In genomic region chr15:93474728-93475127, GRCh38 we compare ENCODE assay signal across 21 cellular contexts.
DNase-seq lines count a peak whose midpoint lies in the region; ATAC-seq, FAIRE-seq and TF ChIP-seq lines count a peak whose summit lies in the region.
"Had no signal": no experiment of that assay in that cellular context is flagged by ENCODE, and none has a peak within 500 bp of the region (broad histone marks: within the 10 kb centered on the region; RNA-seq: fewer than 3 reads in every experiment).

No MANE protein-coding gene starts in this region.

- no peaks in the 10 kb centered on the region for H3K9me3 ChIP-seq in HepG2 (ENCODE audit: low read length)
- no peaks in the 10 kb centered on the region for H3K9me3 ChIP-seq in stomach
- H3K9me3 ChIP-seq: A549, Caco-2 had no signal

- intact Hi-C loops in HepG2 (cut with micrococcal nuclease; ENCODE audit: unreplicated experiment), result no loop called here
- intact Hi-C loops in stomach (cut with DNase I; ENCODE audit: low total_unique reads), result no loop called here

- H3K4me3 ChIP-seq in HepG2 (replicated peaks in 1 of 3; ENCODE audit: insufficient read depth in 1 of 3, low read depth in 2 of 3, low read length in 3 of 3) (no peak overlapping the region), stomach (no peak overlapping the region)
- H3K4me3 ChIP-seq: A549; BLaER1 treated with 17β-estradiol and CSF1 and Interleukin-3, amounts not matched to agents 10 nM and 100 nM had no signal

- no peak overlapping the region for H2AFZ ChIP-seq in HepG2 (ENCODE audit: low read length)

- H3K4me2 ChIP-seq in HepG2 (ENCODE audit: low read depth, low read length), result no peak overlapping the region
- H3K4me2 ChIP-seq: A549; BLaER1 treated with 17β-estradiol and CSF1 and Interleukin-3, amounts not matched to agents 10 nM and 100 nM had no signal

- H3K27ac ChIP-seq in HepG2 (ENCODE audit: extremely low read length, insufficient read depth, low read length) (no peak overlapping the region), stomach (peak overlapping the region in 2 of 5 donors; percentile 7)
- H3K27ac ChIP-seq: 22Rv1; A549; BLaER1 treated with 17β-estradiol and CSF1 and Interleukin-3, amounts not matched to agents 10 nM and 100 nM; C4-2B had no signal

- no peak for TF ChIP-seq RAD21 in HepG2 (CRISPR knock-in tag; IDR thresholded peaks at IDR 0.05)

- FAIRE-seq in HepG2 (lab: Jason Lieb, UNC), result no peak
- FAIRE-seq: A549, D721Med, G401.6, GM12891, GM19239 had no signal

- H3K9ac ChIP-seq in HepG2 (ENCODE audit: insufficient read depth, low read depth, low read length), result no peak overlapping the region
- H3K9ac ChIP-seq: BLaER1 treated with 17β-estradiol and CSF1 and Interleukin-3, amounts not matched to agents 10 nM and 100 nM had no signal

- H3K36me3 ChIP-seq in HepG2 (replicated peaks in 1 of 2; ENCODE audit: control insufficient read depth in 1 of 2, insufficient read depth in 2 of 2, low read length in 2 of 2), result no peaks in the 10 kb centered on the region
- no peaks in the 10 kb centered on the region for H3K36me3 ChIP-seq in stomach
- H3K36me3 ChIP-seq: BLaER1 treated with 17β-estradiol and CSF1 and Interleukin-3, amounts not matched to agents 10 nM and 100 nM had no signal

- ATAC-seq in HepG2 (peak; percentile 61; the same call in 2 of the 3 replicates), GM21825 (IDR thresholded peaks at IDR 0.05; ENCODE audit: unreplicated experiment) (no peak)
- ATAC-seq: A549; CD8-positive, alpha-beta T cell had no signal

- WGBS in HepG2 (ENCODE audit: low lambda C conversion rate), result 2% methylated on average over 6 of the region's 9 CpGs
- WGBS in stomach, 5 donors, result 24 to 56% (median 49%) methylated on average over 9 of the region's 9 CpGs

- H3K4me1 ChIP-seq in HepG2 (ENCODE audit: insufficient read depth, low read length), result no peaks in the 10 kb centered on the region
- H3K4me1 ChIP-seq in stomach, result peaks cover 0 to 11% (median 9%) of the 10 kb centered on the region in 4 donors
- H3K4me1 ChIP-seq: A549; BLaER1 treated with 17β-estradiol and CSF1 and Interleukin-3, amounts not matched to agents 10 nM and 100 nM had no signal

- TF ChIP-seq CTCF in HepG2 (CRISPR knock-in tag; IDR thresholded peaks at IDR 0.05) (no peak), stomach (IDR thresholded peaks at IDR 0.05) (no peak)

- BruUV-seq in HepG2 (replicated peaks; lab: Mats Ljungman, UMichigan), result no TSS peak

- H4K20me1 ChIP-seq in HepG2 (ENCODE audit: insufficient read depth, low read length), result no peaks in the 10 kb centered on the region
- H4K20me1 ChIP-seq: BLaER1 treated with 17β-estradiol and CSF1 and Interleukin-3, amounts not matched to agents 10 nM and 100 nM had no signal

- H3K79me2 ChIP-seq in HepG2 (ENCODE audit: insufficient read depth, low read length), result no peaks in the 10 kb centered on the region

- DNase-seq in DMS53 (lab: John Stamatoyannopoulos, UW) (peak; percentile 27), DMS53 treated with DMSO at 0.1 percent for 48 hours (lab: John Stamatoyannopoulos, UW; ENCODE audit: unreplicated experiment) (no peak), HepG2 (ENCODE audit: low spot score) (no peak), stomach (peak; percentile 77)
- DNase-seq in activated T-cell treated with anti-CD3 and anti-CD28 coated beads, Interleukin-2, amount 50 U/mL, for 48 hours, result no peak
- DNase-seq: AML-193; Caco-2; Calu3; CD4-positive, alpha-beta T cell; CD8-positive, alpha-beta T cell; DMS79 treated with DMSO at 0.1 percent for 48 hours; GF-D8 had no signal

- in situ Hi-C loops in HepG2 (cut with HindIII; ENCODE audit: extremely low pct_ligation_motif_present, low pct_unique_long_range_greater_than_20kb), result no loop called here

- CTCF ChIA-PET in HepG2 (lab: Yijun Ruan, JAX; ENCODE audit: low intra/inter-chr PET ratio, low total read pairs), result no interaction called here

- TF ChIP-seq POLR2A in HepG2 (IDR thresholded peaks at IDR 0.05; ENCODE audit: insufficient read depth in 1 of 2, low read depth in 2 of 2, low read length in 2 of 2) (no peak), stomach (IDR thresholded peaks at IDR 0.05) (no peak)

- H3K27me3 ChIP-seq in HepG2 (ENCODE audit: control insufficient read depth in 1 of 2, insufficient read depth in 2 of 2, low read length in 2 of 2), result no peaks in the 10 kb centered on the region
- H3K27me3 ChIP-seq in stomach, result no peaks in the 10 kb centered on the region
- H3K27me3 ChIP-seq: BLaER1 treated with 17β-estradiol and CSF1 and Interleukin-3, amounts not matched to agents 10 nM and 100 nM had no signal

- TF ChIP-seq EP300 in HepG2 (IDR thresholded peaks at IDR 0.05; ENCODE audit: low read depth in 2 of 2, low read length in 2 of 2) (no peak), HepG2 (CRISPR knock-in tag; IDR thresholded peaks at IDR 0.05; ENCODE audit: borderline replicate concordance) (no peak), stomach (IDR thresholded peaks at IDR 0.05) (no peak)

- POLR2A ChIA-PET in HepG2 (lab: Yijun Ruan, JAX), result no interaction called here

TF ChIP-seq in HepG2, 621 proteins besides CTCF, POLR2A, EP300 and RAD21:
- TF ChIP-seq GABPA (IDR thresholded peaks at IDR 0.05; ENCODE audit: low read depth, low read length) (no peak), GABPA (CRISPR knock-in tag; IDR thresholded peaks at IDR 0.05; ENCODE audit: low read depth) (peak; percentile 35; the same call in 1 of the 2 replicates), ZNF652 (CRISPR knock-in tag; IDR thresholded peaks at IDR 0.05; ENCODE audit: borderline replicate concordance, low read depth) (peak; percentile 74), ZBTB4 (CRISPR knock-in tag; IDR thresholded peaks at IDR 0.05; ENCODE audit: borderline replicate concordance) (no peak), ZSCAN5A (CRISPR knock-in tag; IDR thresholded peaks at IDR 0.05; ENCODE audit: borderline replicate concordance) (no peak), STAT6 (CRISPR knock-in tag; IDR thresholded peaks at IDR 0.05; ENCODE audit: borderline replicate concordance) (no peak)

Comparison
In these comparisons a context has a peak if more than half of its experiments do, and no peak if none do; other contexts are left out.
1. DNase-seq: peak in DMS53 (single experiment) and stomach (single experiment); none in DMS53 treated with DMSO at 0.1 percent for 48 hours (single experiment), HepG2 (single experiment) and activated T-cell treated with anti-CD3 and anti-CD28 coated beads, Interleukin-2, amount 50 U/mL, for 48 hours (0 of 2).